ENCODE assay signal across 19 cellular contexts in genomic region chr18:31213641-31214040, GRCh38. TPM values are rescaled to one million over a fixed set of nuclear protein-coding genes. Genes with fewer than 3 reads are reported as not detected.
DNase-seq lines count a peak whose midpoint lies in the region; ATAC-seq, FAIRE-seq and TF ChIP-seq lines count a peak whose summit lies in the region.
"Had no signal": no experiment of that assay in that cellular context is flagged by ENCODE, and none has a peak within 500 bp of the region (broad histone marks: within the 10 kb centered on the region; RNA-seq: fewer than 3 reads in every experiment).

No MANE protein-coding gene starts in this region.

- peaks cover 39% of the 10 kb centered on the region for H3K4me1 ChIP-seq in Karpas-422 (ENCODE audit: low read length)
- peaks cover 12% of the 10 kb centered on the region for H3K4me1 ChIP-seq in keratinocyte (ENCODE audit: control insufficient read depth, extremely low read depth, insufficient read depth, low read length)
- H3K4me1 ChIP-seq: A549, BLaER1 had no signal

- H3K9me1 ChIP-seq in keratinocyte (ENCODE audit: control insufficient read depth, extremely low read depth, insufficient read depth, low read length), result no peaks in the 10 kb centered on the region

- intact Hi-C loops in Right ventricle myocardium superior (cut with DNase I), result no loop called here
- intact Hi-C loops in Right ventricle myocardium inferior (cut with DNase I), result no loop called here

- dilution Hi-C loops in keratinocyte (cut with MboI; ENCODE audit: extremely low pct_ligation_motif_present, low sequenced_read_pairs), result no loop called here

- ATAC-seq in Right ventricle myocardium superior (ENCODE audit: poor library complexity) (peak; percentile 41), Right ventricle myocardium inferior (no peak)
- ATAC-seq: A549, GM12878, HepG2 had no signal

- H3K27ac ChIP-seq in Karpas-422 (ENCODE audit: low read length), result no peak overlapping the region
- H3K27ac ChIP-seq in keratinocyte (ENCODE audit: control insufficient read depth, insufficient read depth, low read length), result no peak overlapping the region
- H3K27ac ChIP-seq: 22Rv1, A549, BLaER1 had no signal

- peaks cover 9% of the 10 kb centered on the region; the same call in 1 of the 2 replicates for H3K36me3 ChIP-seq in Karpas-422 (ENCODE audit: insufficient read depth, low read length)
- H3K36me3 ChIP-seq in keratinocyte (ENCODE audit: control insufficient read depth in 2 of 2, extremely low read depth in 1 of 2, insufficient read depth in 2 of 2, low read length in 2 of 2), result no peaks in the 10 kb centered on the region
- H3K36me3 ChIP-seq: BLaER1, HAP-1 had no signal

- FAIRE-seq in keratinocyte (lab: Jason Lieb, UNC), result peak; percentile 34
- FAIRE-seq: A549, GM12878, H1, HepG2 had no signal

- H3K4me3 ChIP-seq in Karpas-422 (ENCODE audit: low read length), result no peak overlapping the region
- no peak overlapping the region for H3K4me3 ChIP-seq in keratinocyte (ENCODE audit: control insufficient read depth in 2 of 3, extremely low read depth in 1 of 3, insufficient read depth in 2 of 3, low read depth in 1 of 3, low read length in 3 of 3)
- H3K4me3 ChIP-seq: A549, BLaER1, GM12878, HAP-1 had no signal

- H3K4me2 ChIP-seq in Karpas-422 (ENCODE audit: low read depth, low read length, poor library complexity, severe bottlenecking), result no peak overlapping the region
- H3K4me2 ChIP-seq in keratinocyte (ENCODE audit: control insufficient read depth, extremely low read depth, insufficient read depth, low read depth, low read length), result no peak overlapping the region
- H3K4me2 ChIP-seq: A549, BLaER1 had no signal

- H3K9me3 ChIP-seq in Karpas-422 (ENCODE audit: low read length) (peaks cover 10% of the 10 kb centered on the region), keratinocyte (ENCODE audit: control insufficient read depth, low read depth, low read length) (no peaks in the 10 kb centered on the region)
- H3K9me3 ChIP-seq: A549, BLaER1, HAP-1 had no signal

- H2AFZ ChIP-seq in Karpas-422 (ENCODE audit: low read length), result 0 out of 2 replicates have a peak overlapping the region, but pooled peaks have one; percentile 13
- H2AFZ ChIP-seq in keratinocyte (ENCODE audit: control insufficient read depth, low read length), result no peak overlapping the region

- H3K27me3 ChIP-seq in Karpas-422 (ENCODE audit: low read length) (no peaks in the 10 kb centered on the region), keratinocyte (ENCODE audit: control insufficient read depth, extremely low read depth, insufficient read depth, low read length) (no peaks in the 10 kb centered on the region)
- H3K27me3 ChIP-seq: BLaER1 had no signal

- H3K79me2 ChIP-seq in Karpas-422 (ENCODE audit: low read length) (no peaks in the 10 kb centered on the region), keratinocyte (ENCODE audit: control insufficient read depth, insufficient read depth, low read length) (no peaks in the 10 kb centered on the region)

- H3K9me2 ChIP-seq in Karpas-422 (replicated peaks; ENCODE audit: insufficient read depth, low read length), result no peaks in the 10 kb centered on the region

- H4K20me1 ChIP-seq in Karpas-422 (ENCODE audit: insufficient read depth, low read depth, low read length) (no peaks in the 10 kb centered on the region), keratinocyte (ENCODE audit: control insufficient read depth, extremely low read depth, insufficient read depth, low read length) (no peaks in the 10 kb centered on the region)
- H4K20me1 ChIP-seq: BLaER1 had no signal

- DNase-seq in Right ventricle myocardium superior, result no peak
- no peak for DNase-seq in Right ventricle myocardium inferior (ENCODE audit: missing footprints)
- no peak for DNase-seq in Karpas-422
- no peak for DNase-seq in keratinocyte (ENCODE audit: low read depth, low spot score)
- no peak for DNase-seq in GF-D8 (lab: John Stamatoyannopoulos, UW)
- DNase-seq in DMS79 treated with DMSO at 0.1 percent for 48 hours (lab: John Stamatoyannopoulos, UW), result no peak
- DNase-seq in NCI-H2196 (lab: John Stamatoyannopoulos, UW; ENCODE audit: unreplicated experiment), result no peak
- DNase-seq: CD4-positive, alpha-beta memory T cell; DMS153; DMS79; KBM-7 had no signal

- no peak for TF ChIP-seq CTCF in keratinocyte (optimal IDR thresholded peaks at IDR 0.05 in 1 of 3, IDR thresholded peaks at IDR 0.05 in 1 of 3, conservative IDR thresholded peaks at IDR 0.05 in 1 of 3; ENCODE audit: extremely low read depth in 1 of 3, insufficient read depth in 2 of 3, low read length in 3 of 3)

- H3K9ac ChIP-seq in Karpas-422 (ENCODE audit: low read length) (no peak overlapping the region), keratinocyte (ENCODE audit: control insufficient read depth, extremely low read depth, insufficient read depth, low read length) (no peak overlapping the region)
- H3K9ac ChIP-seq: BLaER1 had no signal

RNA-seq across cellular contexts. Expression of gene DSC1, which starts 51.0 kb away (rescaled TPM):
- total RNA-seq in Right ventricle myocardium superior, result 4.6 TPM
- 3.0 TPM for total RNA-seq in Right ventricle myocardium inferior
- total RNA-seq in Karpas-422 (2014; rRNA removed; shearing (Covaris generic); ENCODE audit: low replicate concordance), result 2.3 and 2.4 TPM in 2 replicates
- 3.1 to 25.1 TPM (median 11.2 TPM) in 3 replicates for polyA plus RNA-seq in keratinocyte
- polyA plus RNA-seq in keratinocyte (2011; ENCODE audit: low read depth), result 394 TPM
- 0.83 and 1.5 TPM in 2 replicates for polyA plus RNA-seq in keratinocyte (2011; cell fraction: cytosol; rRNA removed)
- polyA plus RNA-seq in keratinocyte (2011; cell fraction: nucleus; rRNA removed), result 9.9 and 13.5 TPM in 2 replicates
- polyA plus RNA-seq in keratinocyte (2012; ENCODE audit: low replicate concordance), result 2.3 and 219 TPM in 2 replicates
- polyA minus RNA-seq in keratinocyte, result 1.7 to 38.8 TPM (median 24.1 TPM) in 3 replicates
- polyA minus RNA-seq in keratinocyte (2011; cell fraction: cytosol; rRNA and poly(A)+ RNA removed), result 3.5 TPM
- polyA minus RNA-seq in keratinocyte (2011; cell fraction: nucleus; rRNA and poly(A)+ RNA removed), result 30.0 and 43.8 TPM in 2 replicates
- total RNA-seq: H1, HepG2 had no signal
- polyA plus RNA-seq: A549, CD14-positive monocyte, HepG2 had no signal
